ENCODE assay signal across 17 cellular contexts in genomic region chr15:63630036-63630751, GRCh38. TPM values are rescaled to one million over a fixed set of nuclear protein-coding genes. Genes with fewer than 3 reads are reported as not detected.
"Had no signal": no experiment of that assay in that cellular context is flagged by ENCODE, and none has a peak within 500 bp of the region (broad histone marks: within the 10 kb centered on the region; RNA-seq: fewer than 3 reads in every experiment).

No MANE protein-coding gene starts in this region.

- H3K4me3 ChIP-seq: adrenal gland, coronary artery had no signal

- H3K27me3 Mint-ChIP-seq: activated B cell treated with CpG ODN at 0.5 μM for 24 hours had no signal

- ATAC-seq: left ventricle myocardium superior, natural killer cell had no signal

- H3K27me3 ChIP-seq: adrenal gland, neutrophil had no signal

- H3K9me3 Mint-ChIP-seq: activated B cell treated with CpG ODN at 0.5 μM for 24 hours; activated T-helper 1 cell treated with anti-CD3 and anti-CD28 coated beads, Interleukin-12 subunit alpha, Interleukin-12 subunit beta, Interleukin-2, Interleukin-4 antibody, amounts not matched to agents 30 ng/mL and 10 ng/mL and 1 ng/mL, durations not matched to agents 14 hours and 24 hours and 36 hours; natural killer cell; T-helper 2 cell treated with Interferon-gamma antibody and Interleukin-4, amounts not matched to agents 5 μg/mL and 100 μg/mL, for 36 hours had no signal

- H3K27ac Mint-ChIP-seq: activated B cell treated with CpG ODN at 0.5 μM for 24 hours; activated T-helper 1 cell treated with anti-CD3 and anti-CD28 coated beads, Interleukin-12 subunit alpha, Interleukin-12 subunit beta, Interleukin-2, Interleukin-4 antibody, amounts not matched to agents 30 ng/mL and 10 ng/mL and 1 ng/mL, durations not matched to agents 14 hours and 24 hours and 36 hours; T-helper 2 cell treated with Interferon-gamma antibody and Interleukin-4, amounts not matched to agents 5 μg/mL and 100 μg/mL, for 36 hours had no signal

- H3K4me1 ChIP-seq: adrenal gland had no signal

- H3K9me3 ChIP-seq: adrenal gland, neutrophil had no signal

- H3K4me3 Mint-ChIP-seq: activated B cell treated with CpG ODN at 0.5 μM for 24 hours; activated T-helper 1 cell treated with anti-CD3 and anti-CD28 coated beads, Interleukin-12 subunit alpha, Interleukin-12 subunit beta, Interleukin-2, Interleukin-4 antibody, amounts not matched to agents 30 ng/mL and 10 ng/mL and 1 ng/mL, durations not matched to agents 14 hours and 24 hours and 36 hours; natural killer cell; T-helper 2 cell treated with Interferon-gamma antibody and Interleukin-4, amounts not matched to agents 5 μg/mL and 100 μg/mL, for 36 hours had no signal

- DNase-seq: activated B cell treated with CpG ODN at 0.5 μM for 24 hours; activated CD4-positive, alpha-beta T cell treated with anti-CD3 and anti-CD28 coated beads for 48 hours; activated CD8-positive, alpha-beta memory T cell treated with anti-CD3 and anti-CD28 coated beads, Interleukin-2, amount 50 U/mL, for 48 hours; adrenal gland; effector memory CD4-positive, alpha-beta T cell; kidney; left ventricle myocardium superior; mesendoderm; natural killer cell; stimulated activated CD4-positive, alpha-beta T cell treated with anti-CD3 and anti-CD28 coated beads, Interleukin-12 subunit alpha, Interleukin-12 subunit beta, amount 100 ng/mL, for 4 hours; stimulated activated CD4-positive, alpha-beta T cell treated with anti-CD3 and anti-CD28 coated beads, Interleukin-2, amount 100 ng/mL, for 24 hours; trophoblast cell had no signal

- H3K27ac ChIP-seq: neutrophil had no signal

RNA-seq across cellular contexts. Expression of gene FBXL22, which starts 33.0 kb away (rescaled TPM):
- total RNA-seq: epithelial cell of proximal tubule had no signal
